29 cellular contexts compared by ENCODE assay signal in the genomic region with DNA sequence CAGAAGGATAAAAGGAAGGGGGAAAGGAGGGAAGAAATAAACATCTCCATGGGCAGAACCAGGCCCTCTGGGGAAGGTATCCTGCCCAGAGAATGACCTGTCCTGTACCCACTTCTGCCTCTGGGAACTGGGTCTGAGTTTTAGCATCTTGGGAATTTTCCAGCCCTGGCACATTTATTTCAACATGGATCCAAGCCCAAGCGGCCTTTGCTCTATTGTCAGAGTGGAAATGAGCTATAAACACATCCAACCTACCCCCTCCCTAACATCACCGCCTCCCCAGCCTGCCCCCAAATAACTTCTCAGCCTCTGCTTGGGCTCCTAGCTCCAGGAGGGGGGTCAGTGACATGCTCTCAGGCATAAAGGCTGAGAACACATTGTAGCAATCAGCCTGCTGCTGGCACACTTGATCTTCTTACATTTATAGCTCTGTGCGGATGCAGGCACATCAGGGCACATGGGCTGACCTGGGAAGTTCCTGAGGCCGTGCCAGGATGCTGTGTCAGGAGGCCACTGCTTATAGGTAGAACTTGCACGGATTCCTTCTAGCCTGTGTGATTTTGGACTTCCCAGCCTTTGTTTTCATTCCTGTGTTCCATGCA. TPM values are rescaled to one million over a fixed set of nuclear protein-coding genes. Genes with fewer than 3 reads are reported as not detected.
"Had no signal": no experiment of that assay in that cellular context is flagged by ENCODE, and none has a peak within 500 bp of the region (broad histone marks: within the 10 kb centered on the region; RNA-seq: fewer than 3 reads in every experiment).

No MANE protein-coding gene starts in this region.

- ATAC-seq: activated T-helper 17 cell treated with anti-CD3 and anti-CD28 coated beads, Interleukin-2, amount 50 U/mL, for 72 hours; gastrocnemius medialis; natural killer cell; stimulated activated naive B cell treated with anti-CD40 and anti-IgM and Interleukin-4, amounts not matched to agents 10 μg/mL and 1 μg/mL and 100 μg/mL, for 72 hours; upper lobe of right lung had no signal

- H3K4me3 ChIP-seq: gastrocnemius medialis, hepatocyte, neural progenitor cell, stomach, thyroid gland, upper lobe of right lung had no signal

- H3K9me3 Mint-ChIP-seq: activated B cell treated with CpG ODN at 0.5 μM for 24 hours; activated naive CD4-positive, alpha-beta T cell treated with anti-CD3 and anti-CD28 coated beads, Interleukin-2, amount 50 U/mL, for 24 hours; activated T-cell treated with anti-CD3 and anti-CD28 coated beads, Interleukin-2, amount 50 U/mL, for 24 hours; natural killer cell; neural progenitor cell; stimulated activated naive B cell treated with anti-CD40 and anti-IgM and Interleukin-4, amounts not matched to agents 10 μg/mL and 1 μg/mL and 100 μg/mL, for 72 hours had no signal

- H3K36me3 Mint-ChIP-seq: activated naive CD4-positive, alpha-beta T cell treated with anti-CD3 and anti-CD28 coated beads, Interleukin-2, amount 50 U/mL, for 24 hours; natural killer cell; neural progenitor cell had no signal

- H3K4me1 ChIP-seq: parathyroid adenoma had no signal

- H3K9me3 ChIP-seq: gastrocnemius medialis, stomach, thyroid gland, upper lobe of right lung had no signal

- H3K27ac Mint-ChIP-seq: activated B cell treated with CpG ODN at 0.5 μM for 24 hours; activated naive CD4-positive, alpha-beta T cell treated with anti-CD3 and anti-CD28 coated beads, Interleukin-2, amount 50 U/mL, for 24 hours; activated T-cell treated with anti-CD3 and anti-CD28 coated beads, Interleukin-2, amount 50 U/mL, for 24 hours; activated T-helper 17 cell treated with anti-CD3 and anti-CD28 coated beads, Interleukin-2, amount 50 U/mL, for 72 hours; natural killer cell; neural progenitor cell; stimulated activated naive B cell treated with anti-CD40 and anti-IgM and Interleukin-4, amounts not matched to agents 10 μg/mL and 1 μg/mL and 100 μg/mL, for 72 hours had no signal

- H3K36me3 ChIP-seq: gastrocnemius medialis, neural progenitor cell, stomach, thyroid gland, upper lobe of right lung had no signal

- H3K27ac ChIP-seq: gastrocnemius medialis, hepatocyte, neural progenitor cell, parathyroid adenoma, stomach, thyroid gland, upper lobe of right lung had no signal

- DNase-seq: activated B cell treated with CpG ODN at 0.5 μM for 24 hours; activated CD4-positive, alpha-beta T cell treated with anti-CD3 and anti-CD28 coated beads, Interleukin-2, amount 50 U/mL, for 4 hours; activated CD8-positive, alpha-beta memory T cell treated with anti-CD3 and anti-CD28 coated beads, Interleukin-2, amount 50 U/mL, for 48 hours; activated T-cell treated with anti-CD3 and anti-CD28 coated beads, Interleukin-2, amount 50 U/mL, for 24 hours; dermis blood vessel endothelial cell; effector CD8-positive, alpha-beta T cell; gastrocnemius medialis; islet precursor cell; mesenchymal stem cell; natural killer cell; occipital lobe; right cardiac atrium; stimulated activated CD4-positive, alpha-beta T cell treated with anti-CD3 and anti-CD28 coated beads, Interleukin-15, amount 100 ng/mL, for 24 hours; stimulated activated CD4-positive, alpha-beta T cell treated with anti-CD3 and anti-CD28 coated beads, Interleukin-2, amount 100 ng/mL, for 24 hours; stimulated activated naive B cell treated with anti-CD40 and anti-IgM and Interleukin-4, amounts not matched to agents 10 μg/mL and 1 μg/mL and 100 μg/mL, for 72 hours; stomach; T-helper 2 cell; thyroid gland; upper lobe of right lung had no signal

RNA-seq across cellular contexts. Expression of a gene that starts 40.4 kb away (rescaled TPM):
- total RNA-seq: activated B cell treated with CpG ODN at 0.5 μM for 24 hours; activated CD8-positive, alpha-beta memory T cell treated with anti-CD3 and anti-CD28 coated beads for 36 hours; activated T-helper 17 cell treated with anti-CD3 and anti-CD28 coated beads, Interleukin-2, amount 50 U/mL, for 72 hours; bronchial epithelial cell; dermis blood vessel endothelial cell; epithelial cell of proximal tubule; hepatocyte; mononuclear cell; natural killer cell; occipital lobe; pulmonary artery endothelial cell; thyroid gland had no signal
